27 cellular contexts compared by ENCODE assay signal in genomic region chr13:40076765-40077362, GRCh38.
"Had no signal": no experiment of that assay in that cellular context is flagged by ENCODE, and none has a peak within 500 bp of the region (broad histone marks: within the 10 kb centered on the region; RNA-seq: fewer than 3 reads in every experiment).

No MANE protein-coding gene starts in this region.

- H3K36me3 Mint-ChIP-seq: activated CD8-positive, alpha-beta memory T cell treated with anti-CD3 and anti-CD28 coated beads, Interleukin-2, amount 10 ng/mL, durations not matched to agents 7 days and 5 days had no signal

- DNase-seq: activated CD4-positive, alpha-beta T cell treated with anti-CD3 and anti-CD28 coated beads, Interleukin-2, amount 10 ng/mL, durations not matched to agents 24 days and 14 days; activated CD4-positive, alpha-beta T cell treated with anti-CD3 and anti-CD28 coated beads, Interleukin-2, amount 50 U/mL, for 48 hours; activated CD4-positive, CD25-positive, alpha-beta regulatory T cell treated with anti-CD3 and anti-CD28 coated beads, Interleukin-2, amount 50 U/mL, for 72 hours; activated CD8-positive, alpha-beta memory T cell treated with anti-CD3 and anti-CD28 coated beads, Interleukin-2, amount 10 ng/mL, durations not matched to agents 7 days and 5 days; activated effector memory CD4-positive, alpha-beta T cell treated with anti-CD3 and anti-CD28 coated beads, Interleukin-2, amount 50 U/mL, for 16 hours; activated naive CD4-positive, alpha-beta T cell treated with Interleukin-2 at 50 U/mL for 16 hours; activated naive CD8-positive, alpha-beta T cell treated with anti-CD3 and anti-CD28 coated beads, Interleukin-2, amount 50 U/mL, for 24 hours; activated T-cell treated with anti-CD3 and anti-CD28 coated beads, Interleukin-2, amount 50 U/mL, for 24 hours; brain microvascular endothelial cell; IMR-90; KG1; NCI-H1092; NCI-H1417 treated with DMSO at 0.1 percent for 48 hours; NCI-H1694; NCI-H2029; NCI-H2107; NCI-H2171 treated with DMSO at 0.1 percent for 48 hours; NCI-H345; NCI-H510A; NCI-H526 treated with DMSO at 0.1 percent for 48 hours; Right ventricle myocardium superior; RPMI8226; SJCRH30; SK-N-SH had no signal

- H3K4me3 Mint-ChIP-seq: activated CD4-positive, alpha-beta T cell treated with anti-CD3 and anti-CD28 coated beads, Interleukin-2, amount 10 ng/mL, durations not matched to agents 24 days and 14 days; activated CD8-positive, alpha-beta memory T cell treated with anti-CD3 and anti-CD28 coated beads, Interleukin-2, amount 10 ng/mL, durations not matched to agents 7 days and 5 days; activated naive CD8-positive, alpha-beta T cell treated with anti-CD3 and anti-CD28 coated beads, Interleukin-2, amount 50 U/mL, for 24 hours; activated T-cell treated with anti-CD3 and anti-CD28 coated beads, Interleukin-2, amount 50 U/mL, for 24 hours; T-helper 1 cell treated with Interleukin-12 subunit alpha and Interleukin-12 subunit beta and Interleukin-4 antibody, amounts not matched to agents 30 μg/mL and 1 μg/mL, for 36 hours had no signal

- ATAC-seq: activated CD8-positive, alpha-beta memory T cell treated with anti-CD3 and anti-CD28 coated beads, Interleukin-2, amount 10 ng/mL, durations not matched to agents 7 days and 5 days; activated naive CD4-positive, alpha-beta T cell treated with anti-CD3 and anti-CD28 coated beads, Interleukin-2, amount 50 U/mL, for 72 hours; activated naive CD8-positive, alpha-beta T cell treated with anti-CD3 and anti-CD28 coated beads, Interleukin-2, amount 50 U/mL, for 24 hours; Panc1 had no signal

- H3K27ac Mint-ChIP-seq: activated CD4-positive, alpha-beta T cell treated with anti-CD3 and anti-CD28 coated beads, Interleukin-2, amount 10 ng/mL, durations not matched to agents 24 days and 14 days; activated CD8-positive, alpha-beta memory T cell treated with anti-CD3 and anti-CD28 coated beads, Interleukin-2, amount 10 ng/mL, durations not matched to agents 7 days and 5 days; activated naive CD8-positive, alpha-beta T cell treated with anti-CD3 and anti-CD28 coated beads, Interleukin-2, amount 50 U/mL, for 24 hours; activated T-cell treated with anti-CD3 and anti-CD28 coated beads, Interleukin-2, amount 50 U/mL, for 24 hours had no signal

- H3K4me1 ChIP-seq: SJCRH30 had no signal

- H3K9me3 Mint-ChIP-seq: activated naive CD8-positive, alpha-beta T cell treated with anti-CD3 and anti-CD28 coated beads, Interleukin-2, amount 50 U/mL, for 24 hours; activated T-cell treated with anti-CD3 and anti-CD28 coated beads, Interleukin-2, amount 50 U/mL, for 24 hours had no signal

- H3K36me3 ChIP-seq: brain microvascular endothelial cell, SJCRH30 had no signal

- H3K27me3 ChIP-seq: brain microvascular endothelial cell, SJCRH30 had no signal

- H3K27ac ChIP-seq: brain microvascular endothelial cell, SJCRH30 had no signal

- H3K9me3 ChIP-seq: SK-N-SH had no signal

- H3K4me3 ChIP-seq: SJCRH30 had no signal

- H3K27me3 Mint-ChIP-seq: activated CD4-positive, alpha-beta T cell treated with anti-CD3 and anti-CD28 coated beads, Interleukin-2, amount 10 ng/mL, durations not matched to agents 24 days and 14 days; activated CD8-positive, alpha-beta memory T cell treated with anti-CD3 and anti-CD28 coated beads, Interleukin-2, amount 10 ng/mL, durations not matched to agents 7 days and 5 days; activated naive CD8-positive, alpha-beta T cell treated with anti-CD3 and anti-CD28 coated beads, Interleukin-2, amount 50 U/mL, for 24 hours; activated T-cell treated with anti-CD3 and anti-CD28 coated beads, Interleukin-2, amount 50 U/mL, for 24 hours had no signal
